Comparison of ENCODE assay signal across 17 cellular contexts in genomic region chr6:92700411-92700810, GRCh38.
DNase-seq lines count a peak whose midpoint lies in the region; ATAC-seq and TF ChIP-seq lines count a peak whose summit lies in the region.
"Had no signal": no experiment of that assay in that cellular context is flagged by ENCODE, and none has a peak within 500 bp of the region (broad histone marks: within the 10 kb centered on the region; RNA-seq: fewer than 3 reads in every experiment).

No MANE protein-coding gene starts in this region.

- DNase-seq in chondrocyte (ENCODE audit: low spot score) (peak; percentile 61), islet precursor cell (peak; percentile 47), trophoblast cell (no peak), mesenteric fat pad (ENCODE audit: low spot score) (no peak), middle frontal gyrus (ENCODE audit: extremely low spot score, low spot score) (no peak), NCI-H82 treated with DMSO at 0.1 percent for 48 hours (lab: John Stamatoyannopoulos, UW; ENCODE audit: unreplicated experiment) (no peak)
- DNase-seq: C1 segment of cervical spinal cord; Caco-2; CD4-positive, alpha-beta T cell; GOT3; H9; IMR-90 had no signal

- H4K20me1 ChIP-seq in BLaER1: no peaks in the 10 kb centered on the region

- H3K36me3 Mint-ChIP-seq in chondrocyte (ENCODE audit: low read depth): no peaks in the 10 kb centered on the region

- no peaks in the 10 kb centered on the region for H3K9me3 Mint-ChIP-seq in chondrocyte (ENCODE audit: low read depth)
- H3K9me3 Mint-ChIP-seq: H9 had no signal

- no peaks in the 10 kb centered on the region for H3K27me3 Mint-ChIP-seq in chondrocyte (ENCODE audit: low read depth)
- H3K27me3 Mint-ChIP-seq: B cell; CD4-positive, alpha-beta T cell had no signal

- no peak overlapping the region for H3K18ac ChIP-seq in trophoblast cell (ENCODE audit: low read length)

- H3K27ac ChIP-seq in BLaER1 (no peak overlapping the region; the same call in 1 of the 2 replicates), trophoblast cell (ENCODE audit: low read depth, low read length) (no peak overlapping the region)
- H3K27ac ChIP-seq: 22Rv1, A549 had no signal

- H4K91ac ChIP-seq in trophoblast cell (ENCODE audit: low read depth, low read length): no peak overlapping the region

- no peaks in the 10 kb centered on the region for H3K79me2 ChIP-seq in trophoblast cell (ENCODE audit: control insufficient read depth, insufficient read depth, low read length, poor library complexity)

- no peak overlapping the region for H3K23ac ChIP-seq in trophoblast cell (ENCODE audit: low read length)

- WGBS in trophoblast cell (ENCODE audit: extremely low coverage, insufficient coverage, insufficient read length): no CpG with 5 or more reads among the region's 11 CpGs

- H3K4me1 ChIP-seq in BLaER1: peaks cover 23% of the 10 kb centered on the region
- no peaks in the 10 kb centered on the region for H3K4me1 ChIP-seq in trophoblast cell (ENCODE audit: control insufficient read depth in 1 of 2, insufficient read depth in 2 of 2, low read length in 2 of 2)
- H3K4me1 ChIP-seq: A549, Caco-2 had no signal

- ATAC-seq in GM21717 (IDR thresholded peaks at IDR 0.05; ENCODE audit: unreplicated experiment): no peak
- ATAC-seq: A549 had no signal

- no peak overlapping the region for H3K4me3 ChIP-seq in BLaER1
- peak overlapping the region; percentile 26 for H3K4me3 ChIP-seq in trophoblast cell (ENCODE audit: low read depth, low read length)
- H3K4me3 ChIP-seq: A549 had no signal

- H3K36me3 ChIP-seq in BLaER1 (no peaks in the 10 kb centered on the region), trophoblast cell (ENCODE audit: control insufficient read depth in 1 of 2, insufficient read depth in 2 of 2, low read length in 2 of 2) (no peaks in the 10 kb centered on the region)

- H3K79me1 ChIP-seq in trophoblast cell (ENCODE audit: low read length): no peaks in the 10 kb centered on the region

- no peak overlapping the region for H3K27ac Mint-ChIP-seq in chondrocyte (ENCODE audit: unreplicated experiment)
- H3K27ac Mint-ChIP-seq: B cell; CD4-positive, alpha-beta T cell; H9 had no signal

- H4K8ac ChIP-seq in trophoblast cell (ENCODE audit: low read depth, low read length): no peak overlapping the region

- TF ChIP-seq CTCF in chondrocyte (IDR thresholded peaks at IDR 0.05): no peak

- no peak overlapping the region for H2AFZ ChIP-seq in trophoblast cell (ENCODE audit: insufficient read depth, low read length, poor library complexity)

- H3K27me3 ChIP-seq in BLaER1 (no peaks in the 10 kb centered on the region), trophoblast cell (ENCODE audit: insufficient read depth, low read length) (no peaks in the 10 kb centered on the region)

- no peak overlapping the region for H3K4me3 Mint-ChIP-seq in chondrocyte (ENCODE audit: unreplicated experiment)
- H3K4me3 Mint-ChIP-seq: B cell; CD4-positive, alpha-beta T cell; H9 had no signal

- H2AK5ac ChIP-seq in trophoblast cell (ENCODE audit: low read length): no peak overlapping the region

- no peak overlapping the region for H4K12ac ChIP-seq in trophoblast cell (ENCODE audit: low read depth, low read length)

- no peak overlapping the region for H3K4ac ChIP-seq in trophoblast cell (ENCODE audit: low read depth, low read length)

- peak overlapping the region; percentile 51; the same call in 1 of the 2 replicates for H3K4me2 ChIP-seq in BLaER1
- H3K4me2 ChIP-seq in trophoblast cell (ENCODE audit: low read length): no peak overlapping the region
- H3K4me2 ChIP-seq: A549 had no signal

- H3K9me3 ChIP-seq in BLaER1 (no peaks in the 10 kb centered on the region), trophoblast cell (ENCODE audit: insufficient read depth, low read depth, low read length) (peaks cover 2% of the 10 kb centered on the region)
- H3K9me3 ChIP-seq: A549, Caco-2 had no signal

- H3K4me1 Mint-ChIP-seq in chondrocyte (ENCODE audit: low read depth): no peaks in the 10 kb centered on the region
- H3K4me1 Mint-ChIP-seq: B cell, H9 had no signal

- no peak overlapping the region for H2BK120ac ChIP-seq in trophoblast cell (ENCODE audit: insufficient read depth, low read length, poor library complexity)

- H3K9ac ChIP-seq in BLaER1 (no peak overlapping the region), trophoblast cell (ENCODE audit: low read length) (no peak overlapping the region)

- no peak overlapping the region for H2BK5ac ChIP-seq in trophoblast cell (ENCODE audit: low read depth, low read length, poor library complexity)

- H2BK12ac ChIP-seq in trophoblast cell (ENCODE audit: low read length): no peak overlapping the region

- no peak overlapping the region for H3K14ac ChIP-seq in trophoblast cell (ENCODE audit: low read length)

Comparison
In these comparisons a context has a peak if more than half of its experiments do, and no peak if none do; other contexts are left out.
1. DNase-seq: peak in chondrocyte (single experiment) and islet precursor cell (single experiment); none in trophoblast cell (0 of 2), mesenteric fat pad (single experiment), middle frontal gyrus (single experiment) and NCI-H82 treated with DMSO at 0.1 percent for 48 hours (single experiment).